Comparison of ENCODE assay signal across 7 cellular contexts in the genomic region with DNA sequence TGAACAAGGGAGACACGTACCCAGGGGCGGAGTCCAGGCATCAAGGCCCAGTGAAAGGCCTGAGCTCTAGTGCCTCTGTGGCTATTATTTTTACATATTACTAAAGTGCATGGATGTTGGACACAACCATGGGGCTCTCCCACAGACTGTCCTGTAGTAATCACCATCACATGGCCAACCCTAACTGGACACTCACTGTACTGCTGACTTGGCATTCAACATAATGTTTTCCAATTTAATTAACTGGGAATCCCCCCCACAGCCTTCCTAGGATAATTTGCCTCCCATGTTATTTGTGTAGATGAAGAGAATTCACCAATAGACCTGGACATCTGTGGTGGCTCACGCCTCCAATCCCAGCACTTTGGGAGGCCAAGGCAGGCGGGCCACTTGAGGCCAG.
"Had no signal": no experiment of that assay in that cellular context is flagged by ENCODE, and none has a peak within 500 bp of the region (broad histone marks: within the 10 kb centered on the region; RNA-seq: fewer than 3 reads in every experiment).

No MANE protein-coding gene starts in this region.

- DNase-seq: H9, HCEC 1CT, KG1 had no signal

- H3K4me2 ChIP-seq: GM23338 had no signal

- H3K4me3 ChIP-seq: GM23338 had no signal

- ATAC-seq: GM23338 had no signal

- H3K27me3 Mint-ChIP-seq: IgD-negative memory B cell had no signal

- FAIRE-seq: H1, H54 had no signal

- H3K4me3 Mint-ChIP-seq: GM23338, H9, IgD-negative memory B cell had no signal

- H3K9me3 Mint-ChIP-seq: GM23338, H9, IgD-negative memory B cell had no signal

- H3K4me1 Mint-ChIP-seq: GM23338, H9, IgD-negative memory B cell had no signal

- H3K27ac Mint-ChIP-seq: GM23338, H9 had no signal

- H2AFZ ChIP-seq: GM23338 had no signal
